Comparison of ENCODE assay signal across 8 cellular contexts in the genomic region with DNA sequence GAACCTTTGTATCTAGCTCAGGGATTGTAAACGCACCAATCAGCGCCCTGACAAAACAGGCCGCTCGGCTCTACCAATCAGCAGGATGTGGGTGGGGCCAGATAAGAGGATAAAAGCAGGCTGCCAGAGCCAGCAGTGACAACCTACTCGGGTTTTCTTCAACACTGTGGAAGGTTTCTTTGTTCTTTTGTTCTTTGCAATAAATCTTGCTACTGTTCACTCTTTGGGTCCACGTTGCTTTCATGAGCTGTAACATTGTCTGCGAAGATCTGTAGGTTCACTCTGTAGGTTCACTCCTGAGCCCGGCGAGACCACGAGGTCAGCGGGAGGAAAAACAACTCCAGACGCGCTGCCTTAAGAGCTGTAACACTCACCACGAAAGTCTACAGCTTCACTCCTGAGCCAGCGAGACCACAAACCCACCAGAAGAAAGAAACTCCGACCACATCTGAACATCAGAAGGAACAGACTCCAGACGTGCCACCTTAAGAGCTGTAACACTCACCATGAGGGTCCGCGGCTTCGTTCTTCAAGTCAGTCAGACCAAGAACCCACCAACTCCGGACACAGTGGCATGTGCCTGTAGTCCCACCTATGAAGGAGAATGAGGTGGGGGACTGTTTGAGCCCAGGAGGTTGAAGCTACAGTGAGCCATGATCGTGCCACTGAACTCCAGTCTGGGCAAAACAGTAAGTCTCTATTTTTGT.
DNase-seq lines count a peak whose midpoint lies in the region; ATAC-seq lines count a peak whose summit lies in the region.
"Not testable (repeated sequence)": the region's sequence is repeated elsewhere in the genome, so short reads cannot be mapped to it uniquely, and the experiment has no call there.

No MANE protein-coding gene starts in this region.

- not testable (repeated sequence) for H3K9me3 Mint-ChIP-seq in stimulated activated naive CD8-positive, alpha-beta T cell treated with anti-CD3 and anti-CD28 coated beads, Interleukin-15, amount 100 ng/mL, for 72 hours

- H3K27ac Mint-ChIP-seq in stimulated activated naive CD8-positive, alpha-beta T cell treated with anti-CD3 and anti-CD28 coated beads, Interleukin-15, amount 100 ng/mL, for 72 hours = peak overlapping the region; percentile 37 to 88

- H3K4me3 Mint-ChIP-seq in stimulated activated naive CD8-positive, alpha-beta T cell treated with anti-CD3 and anti-CD28 coated beads, Interleukin-15, amount 100 ng/mL, for 72 hours = peak overlapping the region; percentile 79 to 83

- DNase-seq in MV-4-11 (lab: John Stamatoyannopoulos, UW) = peak; percentile 33
- peak; percentile 23 to 38 for DNase-seq in activated CD4-positive, alpha-beta T cell treated with anti-CD3 and anti-CD28 coated beads for 4 hours
- DNase-seq in activated CD8-positive, alpha-beta memory T cell treated with anti-CD3 and anti-CD28 coated beads, Interleukin-2, amount 50 U/mL, for 4 hours = peak; percentile 51
- DNase-seq in activated gamma-delta T cell treated with Interleukin-2 at 50 U/mL for 16 hours = peak; percentile 59
- peak; percentile 55 for DNase-seq in effector CD8-positive, alpha-beta T cell (lab: John Stamatoyannopoulos, UW)
- DNase-seq in stimulated activated CD4-positive, alpha-beta T cell treated with anti-CD3 and anti-CD28 coated beads, Interleukin-15, amount 100 ng/mL, for 24 hours = peak; percentile 62
- DNase-seq in stimulated activated CD8-positive, alpha-beta memory T cell treated with anti-CD3 and anti-CD28 coated beads, Interleukin-15, amount 100 ng/mL, for 1 hour (ENCODE audit: low read depth) = peak; percentile 27
- peak; percentile 67 to 80 for DNase-seq in stimulated activated naive CD8-positive, alpha-beta T cell treated with anti-CD3 and anti-CD28 coated beads, Interleukin-15, amount 100 ng/mL, for 72 hours

- peak; percentile 89 for ATAC-seq in stimulated activated naive CD8-positive, alpha-beta T cell treated with anti-CD3 and anti-CD28 coated beads, Interleukin-15, amount 100 ng/mL, for 72 hours

- peaks cover 20% of the 10 kb centered on the region for H3K4me1 Mint-ChIP-seq in stimulated activated naive CD8-positive, alpha-beta T cell treated with anti-CD3 and anti-CD28 coated beads, Interleukin-15, amount 100 ng/mL, for 72 hours

- not testable (repeated sequence) for H3K27me3 Mint-ChIP-seq in stimulated activated naive CD8-positive, alpha-beta T cell treated with anti-CD3 and anti-CD28 coated beads, Interleukin-15, amount 100 ng/mL, for 72 hours

Comparison
In these comparisons a context has a peak if more than half of its experiments do, and no peak if none do; other contexts are left out.
1. Peak in every context shown above with its lines: DNase-seq and ATAC-seq.